In genomic region chr19:1469936-1470863, GRCh38 we compare ENCODE assay signal across 8 cellular contexts. TPM values are rescaled to one million over a fixed set of nuclear protein-coding genes. Genes with fewer than 3 reads are reported as not detected.
DNase-seq lines count a peak whose midpoint lies in the region; TF ChIP-seq lines count a peak whose summit lies in the region.

No MANE protein-coding gene starts in this region.

- peaks cover 37 to 41% of the 10 kb centered on the region in 2 donors for H3K4me1 ChIP-seq in ascending aorta

- peaks cover 66% of the 10 kb centered on the region for H3K27me3 ChIP-seq in ascending aorta

- H3K27ac ChIP-seq in SK-N-MC, result no peak overlapping the region
- H3K27ac ChIP-seq in ascending aorta, result no peak overlapping the region

- H3K9me3 ChIP-seq in SK-N-MC (ENCODE audit: low read depth, low read length) (no peaks in the 10 kb centered on the region), ascending aorta (no peaks in the 10 kb centered on the region)

- no peak for TF ChIP-seq CTCF in ascending aorta (IDR thresholded peaks at IDR 0.05)

- no peak overlapping the region for H3K9ac ChIP-seq in SK-N-MC (ENCODE audit: insufficient read length)

- DNase-seq in HPDE6-E6E7 (ENCODE audit: extremely low spot score), result peak; percentile 69
- no peak for DNase-seq in SK-N-MC (ENCODE audit: low read depth, low spot score)
- DNase-seq in ascending aorta (ENCODE audit: low spot score in 2 of 2), result no peak
- peak; percentile 76 for DNase-seq in islet precursor cell
- DNase-seq in stimulated activated CD4-positive, alpha-beta T cell treated with anti-CD3 and anti-CD28 coated beads, Interleukin-4, amount 100 ng/mL, for 4 hours, result peak; percentile 73 to 75
- no peak for DNase-seq in NCI-H187 (lab: John Stamatoyannopoulos, UW)
- no peak for DNase-seq in Ammon's horn (ENCODE audit: low spot score)
- no peak for DNase-seq in dedifferentiated amniotic fluid mesenchymal stem cell (ENCODE audit: extremely low spot score)

- H3K36me3 ChIP-seq in SK-N-MC (ENCODE audit: insufficient read depth, low read length) (no peaks in the 10 kb centered on the region), ascending aorta (peaks cover 6 to 9% of the 10 kb centered on the region in 2 donors)

- intact Hi-C loops in ascending aorta (cut with DNase I), result no loop called here

- peak overlapping the region; percentile 60 for H3K4me3 ChIP-seq in SK-N-MC
- H3K4me3 ChIP-seq in ascending aorta, result peak overlapping the region; percentile 23 to 63

RNA-seq across cellular contexts. Expression of gene C19orf25, which starts 8.8 kb away (rescaled TPM):
- 32.7 TPM for total RNA-seq in ascending aorta

RNA-seq across cellular contexts. Expression of gene PCSK4, which starts 19.9 kb away (rescaled TPM):
- total RNA-seq in ascending aorta, result 1.5 TPM

RNA-seq across cellular contexts. Expression of gene APC2, which starts 20.3 kb away (rescaled TPM):
- total RNA-seq in ascending aorta, result not detected

RNA-seq across cellular contexts. Expression of gene REEP6, which starts 20.8 kb away (rescaled TPM):
- 3.2 TPM for total RNA-seq in ascending aorta

RNA-seq across cellular contexts. Expression of gene RPS15, which starts 32.0 kb away (rescaled TPM):
- total RNA-seq in ascending aorta, result 3,111 TPM

Comparison
In these comparisons a context has a peak if more than half of its experiments do, and no peak if none do; other contexts are left out.
1. DNase-seq: peak in HPDE6-E6E7 (single experiment), islet precursor cell (single experiment) and stimulated activated CD4-positive, alpha-beta T cell treated with anti-CD3 and anti-CD28 coated beads, Interleukin-4, amount 100 ng/mL, for 4 hours (2 of 2); none in SK-N-MC (single experiment), ascending aorta (0 of 2), NCI-H187 (0 of 2), Ammon's horn (single experiment) and dedifferentiated amniotic fluid mesenchymal stem cell (single experiment).